In the genomic region with DNA sequence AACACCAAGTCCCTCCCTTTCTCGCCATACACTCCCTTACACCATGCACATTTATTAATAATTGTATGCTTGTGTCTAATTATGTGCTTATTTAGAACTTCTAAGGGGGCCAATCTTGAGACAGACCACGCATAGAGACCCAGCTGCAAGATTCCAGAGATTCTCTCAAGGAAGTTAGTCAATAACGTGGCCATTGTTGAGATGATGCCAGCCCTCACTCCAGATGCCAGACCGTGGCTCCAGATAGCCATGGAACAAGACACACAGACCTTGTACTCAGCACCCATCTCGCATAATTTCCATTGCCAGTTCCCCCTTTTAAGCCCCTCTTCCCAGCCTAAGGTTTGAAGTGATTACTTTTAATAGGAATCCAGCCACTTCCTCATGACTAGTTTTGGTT, we compare ENCODE assay signal across 17 cellular contexts.
"Had no signal": no experiment of that assay in that cellular context is flagged by ENCODE, and none has a peak within 500 bp of the region (broad histone marks: within the 10 kb centered on the region; RNA-seq: fewer than 3 reads in every experiment).

No MANE protein-coding gene starts in this region.

- H3K27ac ChIP-seq: body of pancreas, coronary artery, prostate gland had no signal

- H3K27ac Mint-ChIP-seq: activated CD4-positive, alpha-beta T cell treated with anti-CD3 and anti-CD28 coated beads, Interleukin-2, amount 10 ng/mL, durations not matched to agents 7 days and 5 days; activated CD8-positive, alpha-beta T cell treated with anti-CD3 and anti-CD28 coated beads, Interleukin-2, amount 10 ng/mL, durations not matched to agents 7 days and 5 days; immature natural killer cell; memory B cell; stimulated activated memory B cell treated with anti-CD40 and anti-IgM and Interleukin-4, amounts not matched to agents 10 μg/mL and 1 μg/mL and 100 μg/mL, for 72 hours; T-helper 1 cell treated with Interleukin-12 subunit alpha and Interleukin-12 subunit beta and Interleukin-4 antibody, amounts not matched to agents 30 μg/mL and 1 μg/mL, for 36 hours had no signal

- ATAC-seq: activated CD4-positive, CD25-positive, alpha-beta regulatory T cell treated with anti-CD3 and anti-CD28 coated beads, Interleukin-2, amount 50 U/mL, for 24 hours; activated CD8-positive, alpha-beta T cell treated with anti-CD3 and anti-CD28 coated beads, Interleukin-2, amount 10 ng/mL, durations not matched to agents 7 days and 5 days; stimulated activated memory B cell treated with anti-CD40 and anti-IgM and Interleukin-4, amounts not matched to agents 10 μg/mL and 1 μg/mL and 100 μg/mL, for 72 hours had no signal

- H3K4me1 Mint-ChIP-seq: activated CD4-positive, alpha-beta T cell treated with anti-CD3 and anti-CD28 coated beads, Interleukin-2, amount 10 ng/mL, durations not matched to agents 7 days and 5 days; central memory CD8-positive, alpha-beta T cell; immature natural killer cell; memory B cell; stimulated activated memory B cell treated with anti-CD40 and anti-IgM and Interleukin-4, amounts not matched to agents 10 μg/mL and 1 μg/mL and 100 μg/mL, for 72 hours had no signal

- H3K9me3 ChIP-seq: adrenal gland, body of pancreas, prostate gland had no signal

- H3K36me3 Mint-ChIP-seq: immature natural killer cell; memory B cell; stimulated activated memory B cell treated with anti-CD40 and anti-IgM and Interleukin-4, amounts not matched to agents 10 μg/mL and 1 μg/mL and 100 μg/mL, for 72 hours had no signal

- H3K4me3 ChIP-seq: adrenal gland, body of pancreas, coronary artery, prostate gland had no signal

- DNase-seq: activated CD4-positive, alpha-beta T cell treated with anti-CD3 and anti-CD28 coated beads, Interleukin-2, amount 10 ng/mL, durations not matched to agents 7 days and 5 days; activated CD8-positive, alpha-beta T cell treated with anti-CD3 and anti-CD28 coated beads, Interleukin-2, amount 10 ng/mL, durations not matched to agents 7 days and 5 days; activated effector memory CD4-positive, alpha-beta T cell treated with Interleukin-2 at 50 U/mL for 16 hours; activated naive CD4-positive, alpha-beta T cell treated with anti-CD3 and anti-CD28 coated beads, Interleukin-2, amount 50 U/mL, for 16 hours; activated T-cell treated with anti-CD3 and anti-CD28 coated beads, Interleukin-2, amount 50 U/mL, for 48 hours; erythroblast; immature natural killer cell; stimulated activated CD4-positive, alpha-beta T cell treated with anti-CD3 and anti-CD28 coated beads, Interleukin-4, amount 100 ng/mL, for 4 hours had no signal

- H3K27me3 Mint-ChIP-seq: activated CD4-positive, alpha-beta T cell treated with anti-CD3 and anti-CD28 coated beads, Interleukin-2, amount 10 ng/mL, durations not matched to agents 7 days and 5 days; central memory CD8-positive, alpha-beta T cell; memory B cell; stimulated activated memory B cell treated with anti-CD40 and anti-IgM and Interleukin-4, amounts not matched to agents 10 μg/mL and 1 μg/mL and 100 μg/mL, for 72 hours had no signal

- H3K4me1 ChIP-seq: adrenal gland, body of pancreas, prostate gland had no signal

- H3K27me3 ChIP-seq: adrenal gland, body of pancreas had no signal

- H3K9me3 Mint-ChIP-seq: activated CD4-positive, alpha-beta T cell treated with anti-CD3 and anti-CD28 coated beads, Interleukin-2, amount 10 ng/mL, durations not matched to agents 7 days and 5 days; stimulated activated memory B cell treated with anti-CD40 and anti-IgM and Interleukin-4, amounts not matched to agents 10 μg/mL and 1 μg/mL and 100 μg/mL, for 72 hours had no signal

- H3K36me3 ChIP-seq: adrenal gland, prostate gland had no signal

- H3K4me3 Mint-ChIP-seq: activated CD4-positive, alpha-beta T cell treated with anti-CD3 and anti-CD28 coated beads, Interleukin-2, amount 10 ng/mL, durations not matched to agents 7 days and 5 days; activated CD8-positive, alpha-beta T cell treated with anti-CD3 and anti-CD28 coated beads, Interleukin-2, amount 10 ng/mL, durations not matched to agents 7 days and 5 days; central memory CD8-positive, alpha-beta T cell; immature natural killer cell; memory B cell; stimulated activated memory B cell treated with anti-CD40 and anti-IgM and Interleukin-4, amounts not matched to agents 10 μg/mL and 1 μg/mL and 100 μg/mL, for 72 hours; T-helper 1 cell treated with Interleukin-12 subunit alpha and Interleukin-12 subunit beta and Interleukin-4 antibody, amounts not matched to agents 30 μg/mL and 1 μg/mL, for 36 hours had no signal
